ENCODE assay signal across 22 cellular contexts in genomic region chr12:123006977-123007376, GRCh38.
"Had no signal": no experiment of that assay in that cellular context is flagged by ENCODE, and none has a peak within 500 bp of the region (broad histone marks: within the 10 kb centered on the region; RNA-seq: fewer than 3 reads in every experiment).

No MANE protein-coding gene starts in this region.

- ATAC-seq: activated T-cell treated with anti-CD3 and anti-CD28 coated beads, Interleukin-2, amount 50 U/mL, for 72 hours; lower lobe of right lung; mucosa of descending colon; right lobe of liver; stimulated activated memory B cell treated with anti-CD40 and anti-IgM and Interleukin-4, amounts not matched to agents 10 μg/mL and 1 μg/mL and 100 μg/mL, for 72 hours; T-helper 17 cell had no signal

- H3K36me3 Mint-ChIP-seq: activated CD4-positive, alpha-beta memory T cell treated with anti-CD3 and anti-CD28 coated beads for 36 hours; activated naive CD8-positive, alpha-beta T cell treated with anti-CD3 and anti-CD28 coated beads, Interleukin-2, amount 10 ng/mL, durations not matched to agents 7 days and 5 days had no signal

- H3K4me3 Mint-ChIP-seq: activated CD4-positive, alpha-beta memory T cell treated with anti-CD3 and anti-CD28 coated beads for 36 hours; activated naive CD4-positive, alpha-beta T cell treated with anti-CD3 and anti-CD28 coated beads for 36 hours; activated naive CD8-positive, alpha-beta T cell treated with anti-CD3 and anti-CD28 coated beads, Interleukin-2, amount 10 ng/mL, durations not matched to agents 7 days and 5 days; activated T-cell treated with anti-CD3 and anti-CD28 coated beads, Interleukin-2, amount 50 U/mL, for 72 hours; central memory CD8-positive, alpha-beta T cell; stimulated activated memory B cell treated with anti-CD40 and anti-IgM and Interleukin-4, amounts not matched to agents 10 μg/mL and 1 μg/mL and 100 μg/mL, for 72 hours; T-helper 17 cell had no signal

- H3K4me1 Mint-ChIP-seq: activated naive CD8-positive, alpha-beta T cell treated with anti-CD3 and anti-CD28 coated beads, Interleukin-2, amount 10 ng/mL, durations not matched to agents 7 days and 5 days; central memory CD8-positive, alpha-beta T cell; stimulated activated memory B cell treated with anti-CD40 and anti-IgM and Interleukin-4, amounts not matched to agents 10 μg/mL and 1 μg/mL and 100 μg/mL, for 72 hours had no signal

- DNase-seq: activated CD4-positive, alpha-beta memory T cell treated with anti-CD3 and anti-CD28 coated beads for 36 hours; activated CD4-positive, alpha-beta T cell treated with anti-CD3 and anti-CD28 coated beads for 48 hours; activated effector memory CD4-positive, alpha-beta T cell treated with Interleukin-2 at 50 U/mL for 16 hours; activated naive CD4-positive, alpha-beta T cell treated with anti-CD3 and anti-CD28 coated beads for 36 hours; activated naive CD8-positive, alpha-beta T cell treated with anti-CD3 and anti-CD28 coated beads, Interleukin-2, amount 10 ng/mL, durations not matched to agents 7 days and 5 days; activated T-cell treated with anti-CD3 and anti-CD28 coated beads, Interleukin-2, amount 50 U/mL, for 72 hours; lower lobe of right lung; mesendoderm; mucosa of descending colon; nucleus accumbens; right lobe of liver; small intestine; stomach; SW 1271; T-helper 17 cell; transverse colon had no signal

- H3K9me3 Mint-ChIP-seq: activated CD4-positive, alpha-beta memory T cell treated with anti-CD3 and anti-CD28 coated beads for 36 hours; activated naive CD4-positive, alpha-beta T cell treated with anti-CD3 and anti-CD28 coated beads for 36 hours; activated naive CD8-positive, alpha-beta T cell treated with anti-CD3 and anti-CD28 coated beads, Interleukin-2, amount 10 ng/mL, durations not matched to agents 7 days and 5 days; activated T-cell treated with anti-CD3 and anti-CD28 coated beads, Interleukin-2, amount 50 U/mL, for 72 hours; central memory CD8-positive, alpha-beta T cell; stimulated activated memory B cell treated with anti-CD40 and anti-IgM and Interleukin-4, amounts not matched to agents 10 μg/mL and 1 μg/mL and 100 μg/mL, for 72 hours had no signal

- H3K27me3 ChIP-seq: right lobe of liver, stomach, transverse colon had no signal

- H3K36me3 ChIP-seq: transverse colon had no signal

- H3K4me3 ChIP-seq: coronary artery, lower lobe of right lung, mucosa of descending colon, right lobe of liver, stomach, transverse colon had no signal

- H3K27me3 Mint-ChIP-seq: activated CD4-positive, alpha-beta memory T cell treated with anti-CD3 and anti-CD28 coated beads for 36 hours; activated naive CD8-positive, alpha-beta T cell treated with anti-CD3 and anti-CD28 coated beads, Interleukin-2, amount 10 ng/mL, durations not matched to agents 7 days and 5 days; central memory CD8-positive, alpha-beta T cell; stimulated activated memory B cell treated with anti-CD40 and anti-IgM and Interleukin-4, amounts not matched to agents 10 μg/mL and 1 μg/mL and 100 μg/mL, for 72 hours; T-helper 17 cell had no signal

- H3K27ac Mint-ChIP-seq: activated CD4-positive, alpha-beta memory T cell treated with anti-CD3 and anti-CD28 coated beads for 36 hours; activated naive CD4-positive, alpha-beta T cell treated with anti-CD3 and anti-CD28 coated beads for 36 hours; activated naive CD8-positive, alpha-beta T cell treated with anti-CD3 and anti-CD28 coated beads, Interleukin-2, amount 10 ng/mL, durations not matched to agents 7 days and 5 days; activated T-cell treated with anti-CD3 and anti-CD28 coated beads, Interleukin-2, amount 50 U/mL, for 72 hours; stimulated activated memory B cell treated with anti-CD40 and anti-IgM and Interleukin-4, amounts not matched to agents 10 μg/mL and 1 μg/mL and 100 μg/mL, for 72 hours; T-helper 17 cell had no signal

- FAIRE-seq: frontal cortex, keratinocyte, small intestine, urothelium cell line had no signal
